6 cellular contexts compared by ENCODE assay signal in genomic region chr4:16550488-16550980, GRCh38.
"Had no signal": no experiment of that assay in that cellular context is flagged by ENCODE, and none has a peak within 500 bp of the region (broad histone marks: within the 10 kb centered on the region; RNA-seq: fewer than 3 reads in every experiment).

No MANE protein-coding gene starts in this region.

- DNase-seq: IMR-90, KBM-7, KG1 had no signal

- H3K27ac ChIP-seq: HL-60 had no signal

- FAIRE-seq: HTR-8/SVneo, K562 had no signal

- ATAC-seq: K562 had no signal

- H3K4me3 ChIP-seq: K562 had no signal
